In genomic region chr16:16076400-16076901, GRCh38 we compare ENCODE assay signal across 17 cellular contexts.
DNase-seq lines count a peak whose midpoint lies in the region; ATAC-seq and TF ChIP-seq lines count a peak whose summit lies in the region.
"Had no signal": no experiment of that assay in that cellular context is flagged by ENCODE, and none has a peak within 500 bp of the region (broad histone marks: within the 10 kb centered on the region; RNA-seq: fewer than 3 reads in every experiment).

No MANE protein-coding gene starts in this region.

- H3K4me1 ChIP-seq in colonic mucosa (no peaks in the 10 kb centered on the region), prostate gland (replicated peaks) (no peaks in the 10 kb centered on the region)

- 86% methylated on average over 11 of the region's 11 CpGs for WGBS in prostate gland

- H3K9me3 ChIP-seq in colonic mucosa = no peaks in the 10 kb centered on the region
- H3K9me3 ChIP-seq in prostate gland = no peaks in the 10 kb centered on the region
- H3K9me3 ChIP-seq: Caco-2 had no signal

- H3K27me3 ChIP-seq in colonic mucosa = no peaks in the 10 kb centered on the region
- H3K27me3 ChIP-seq in prostate gland (replicated peaks; ENCODE audit: insufficient read depth) = no peaks in the 10 kb centered on the region
- H3K27me3 ChIP-seq: cardiac muscle cell had no signal

- H3K4me3 ChIP-seq in colonic mucosa = no peak overlapping the region
- no peak overlapping the region for H3K4me3 ChIP-seq in prostate gland
- H3K4me3 ChIP-seq: cardiac muscle cell had no signal

- no peak overlapping the region for H3K4me3 Mint-ChIP-seq in natural killer cell treated with Interleukin-12 subunit alpha and Interleukin-12 subunit beta and Interleukin-15 and Interleukin-18, amount 100 ng/mL, for 72 hours
- H3K4me3 Mint-ChIP-seq in natural killer cell = no peak overlapping the region
- H3K4me3 Mint-ChIP-seq: activated naive CD8-positive, alpha-beta T cell; naive thymus-derived CD8-positive, alpha-beta T cell had no signal

- peaks cover 24 to 38% of the 10 kb centered on the region in 2 donors for H3K4me1 Mint-ChIP-seq in natural killer cell treated with Interleukin-12 subunit alpha and Interleukin-12 subunit beta and Interleukin-15 and Interleukin-18, amount 100 ng/mL, for 72 hours (ENCODE audit: low read depth in 2 of 2)
- peaks cover 20 to 34% of the 10 kb centered on the region in 2 donors for H3K4me1 Mint-ChIP-seq in natural killer cell

- DNase-seq in natural killer cell treated with Interleukin-12 subunit alpha and Interleukin-12 subunit beta and Interleukin-15 and Interleukin-18, amount 100 ng/mL, for 72 hours (ENCODE audit: low spot score) = no peak
- no peak for DNase-seq in natural killer cell
- DNase-seq in colonic mucosa = no peak
- no peak for DNase-seq in prostate gland (ENCODE audit: low spot score)
- no peak for DNase-seq in NCI-H748 (lab: John Stamatoyannopoulos, UW; ENCODE audit: unreplicated experiment)
- DNase-seq in GM20000 (ENCODE audit: low spot score) = no peak
- DNase-seq: activated CD4-positive, alpha-beta T cell treated with anti-CD3 and anti-CD28 coated beads for 1 hour; activated T-cell treated with anti-CD3 and anti-CD28 coated beads, Interleukin-2, amount 50 U/mL, for 1 hour; Caco-2; effector memory CD4-positive, alpha-beta T cell; naive thymus-derived CD8-positive, alpha-beta T cell; SHP77; stimulated activated CD4-positive, alpha-beta T cell treated with anti-CD3 and anti-CD28 coated beads, Interleukin-4, amount 100 ng/mL, for 24 hours had no signal

- H3K36me3 ChIP-seq in colonic mucosa (no peaks in the 10 kb centered on the region), prostate gland (peaks cover 0 to 5% of the 10 kb centered on the region in 2 donors)
- H3K36me3 ChIP-seq: cardiac muscle cell had no signal

- H3K27ac ChIP-seq in colonic mucosa = peak overlapping the region; percentile 2
- peak overlapping the region; percentile 34 to 65 for H3K27ac ChIP-seq in prostate gland

- TF ChIP-seq POLR2A in prostate gland (IDR thresholded peaks at IDR 0.05) = no peak

- H3K27ac Mint-ChIP-seq in natural killer cell treated with Interleukin-12 subunit alpha and Interleukin-12 subunit beta and Interleukin-15 and Interleukin-18, amount 100 ng/mL, for 72 hours = peak overlapping the region; percentile 52 to 80
- peak overlapping the region in 1 of 2 donors; percentile 80 for H3K27ac Mint-ChIP-seq in natural killer cell
- H3K27ac Mint-ChIP-seq: activated naive CD8-positive, alpha-beta T cell had no signal

- peak in 1 of 2 donors; percentile 53 for ATAC-seq in natural killer cell treated with Interleukin-12 subunit alpha and Interleukin-12 subunit beta and Interleukin-15 and Interleukin-18, amount 100 ng/mL, for 72 hours
- ATAC-seq in natural killer cell = no peak
- no peak for ATAC-seq in GM18867 (IDR thresholded peaks at IDR 0.05; ENCODE audit: unreplicated experiment)
- ATAC-seq in HG02938 (IDR thresholded peaks at IDR 0.05; ENCODE audit: unreplicated experiment) = no peak
- ATAC-seq: naive thymus-derived CD8-positive, alpha-beta T cell had no signal

- no peaks in the 10 kb centered on the region for H3K36me3 Mint-ChIP-seq in natural killer cell treated with Interleukin-12 subunit alpha and Interleukin-12 subunit beta and Interleukin-15 and Interleukin-18, amount 100 ng/mL, for 72 hours
- no peaks in the 10 kb centered on the region for H3K36me3 Mint-ChIP-seq in natural killer cell

- H3K27me3 Mint-ChIP-seq in natural killer cell treated with Interleukin-12 subunit alpha and Interleukin-12 subunit beta and Interleukin-15 and Interleukin-18, amount 100 ng/mL, for 72 hours = no peaks in the 10 kb centered on the region
- H3K27me3 Mint-ChIP-seq in natural killer cell (ENCODE audit: low read depth in 2 of 2) = no peaks in the 10 kb centered on the region
- H3K27me3 Mint-ChIP-seq: activated naive CD8-positive, alpha-beta T cell; naive thymus-derived CD8-positive, alpha-beta T cell had no signal

- H3K9me3 Mint-ChIP-seq in natural killer cell treated with Interleukin-12 subunit alpha and Interleukin-12 subunit beta and Interleukin-15 and Interleukin-18, amount 100 ng/mL, for 72 hours = no peaks in the 10 kb centered on the region
- H3K9me3 Mint-ChIP-seq in natural killer cell = no peaks in the 10 kb centered on the region
- H3K9me3 Mint-ChIP-seq: naive thymus-derived CD8-positive, alpha-beta T cell had no signal

- no peak overlapping the region for H3K9ac ChIP-seq in colonic mucosa (ENCODE audit: low read depth in 2 of 2, low read length in 2 of 2)

- TF ChIP-seq CTCF in natural killer cell (IDR thresholded peaks at IDR 0.05) = no peak
- TF ChIP-seq CTCF in colonic mucosa (IDR thresholded peaks at IDR 0.05) = no peak
- no peak for TF ChIP-seq CTCF in prostate gland (IDR thresholded peaks at IDR 0.05)
- no peak for TF ChIP-seq CTCF in GM20000 (IDR thresholded peaks at IDR 0.05; ENCODE audit: extremely low read depth, missing control alignments)

- intact Hi-C loops in natural killer cell (cut with micrococcal nuclease) (no loop called here), colonic mucosa (cut with DNase I) (no loop called here), prostate gland (cut with DNase I) (no loop called here)
